Comparison of ENCODE assay signal across 27 cellular contexts in genomic region chr3:162721736-162722135, GRCh38.
DNase-seq lines count a peak whose midpoint lies in the region; ATAC-seq and TF ChIP-seq lines count a peak whose summit lies in the region.
"Had no signal": no experiment of that assay in that cellular context is flagged by ENCODE, and none has a peak within 500 bp of the region (broad histone marks: within the 10 kb centered on the region; RNA-seq: fewer than 3 reads in every experiment).

No MANE protein-coding gene starts in this region.

- no peaks in the 10 kb centered on the region for H3K36me3 ChIP-seq in DND-41 (ENCODE audit: insufficient read depth, low read length)
- H3K36me3 ChIP-seq in Loucy (ENCODE audit: insufficient read depth, low read length): no peaks in the 10 kb centered on the region
- H3K36me3 ChIP-seq in mesenchymal stem cell (ENCODE audit: control insufficient read depth in 1 of 2, insufficient read depth in 2 of 2, low read depth in 1 of 2, low read length in 2 of 2): no peaks in the 10 kb centered on the region
- H3K36me3 ChIP-seq: esophagus squamous epithelium, prostate gland, vagina had no signal

- no peak for DNase-seq in DND-41
- peak; percentile 26 for DNase-seq in epithelial cell of esophagus (ENCODE audit: low read depth)
- DNase-seq in mesenchymal stem cell: peak; percentile 13
- DNase-seq in HuH-7 (ENCODE audit: low spot score): no peak
- DNase-seq: activated CD4-positive, alpha-beta memory T cell treated with anti-CD3 and anti-CD28 coated beads, Interleukin-2, amount 10 ng/mL, durations not matched to agents 7 days and 5 days; activated CD4-positive, alpha-beta T cell treated with anti-CD3 and anti-CD28 coated beads for 1 hour; aorta; cortex of kidney; esophagus squamous epithelium; hippocampal formation; Karpas-422; mammary epithelial cell; NCI-H146; NCI-H2107; NCI-H446 treated with DMSO at 0.1 percent for 48 hours; nucleus accumbens; stimulated activated naive CD8-positive, alpha-beta T cell treated with anti-CD3 and anti-CD28 coated beads, Interleukin-15, amount 100 ng/mL, for 72 hours; T-helper 1 cell had no signal

- no peak overlapping the region for H3K4ac ChIP-seq in mesenchymal stem cell (ENCODE audit: low read depth in 1 of 2, low read length in 2 of 2)

- no peaks in the 10 kb centered on the region for H3K9me2 ChIP-seq in Loucy (replicated peaks; ENCODE audit: low read depth, low read length)

- H2AFZ ChIP-seq in DND-41 (ENCODE audit: low read depth, low read length): peak overlapping the region; percentile 50
- peak overlapping the region; percentile 5; the same call in 1 of the 2 replicates for H2AFZ ChIP-seq in Loucy (ENCODE audit: low read length)
- no peak overlapping the region for H2AFZ ChIP-seq in mesenchymal stem cell (ENCODE audit: low read depth, low read length)

- no CpG with 5 or more reads among the region's 1 CpG for WGBS in mesenchymal stem cell

- no peak overlapping the region for H4K8ac ChIP-seq in mesenchymal stem cell (ENCODE audit: low read length)

- no peak overlapping the region for H3K14ac ChIP-seq in mesenchymal stem cell (ENCODE audit: low read length in 2 of 2)

- H4K91ac ChIP-seq in mesenchymal stem cell (ENCODE audit: low read length): no peak overlapping the region

- H3K79me2 ChIP-seq in DND-41 (ENCODE audit: insufficient read depth, low read length): no peaks in the 10 kb centered on the region
- H3K79me2 ChIP-seq in Loucy (ENCODE audit: insufficient read depth, low read length): no peaks in the 10 kb centered on the region

- no peak overlapping the region for H2BK120ac ChIP-seq in mesenchymal stem cell (ENCODE audit: low read depth, low read length)

- TF ChIP-seq CTCF in DND-41 (IDR thresholded peaks at IDR 0.05; ENCODE audit: borderline replicate concordance, extremely low read depth, low read length, poor library complexity, severe bottlenecking): no peak
- no peak for TF ChIP-seq CTCF in Loucy (conservative IDR thresholded peaks at IDR 0.05; ENCODE audit: low read length)
- no peak for TF ChIP-seq CTCF in epithelial cell of esophagus (IDR thresholded peaks at IDR 0.05; ENCODE audit: insufficient read depth, low read depth, low read length, missing control alignments)

- H3K4me3 ChIP-seq in DND-41 (ENCODE audit: low read depth in 1 of 2, low read length in 2 of 2) (peak overlapping the region in 1 of 2 experiments; percentile 3; a peak in 1 of 4 replicates), Loucy (ENCODE audit: low read length, poor library complexity, severe bottlenecking) (no peak overlapping the region), epithelial cell of esophagus (ENCODE audit: low read length) (no peak overlapping the region), mesenchymal stem cell (ENCODE audit: insufficient read depth in 1 of 2, low read depth in 1 of 2, low read length in 2 of 2) (no peak overlapping the region)
- H3K4me3 ChIP-seq: esophagus squamous epithelium, prostate gland, vagina had no signal

- H2BK5ac ChIP-seq in mesenchymal stem cell (ENCODE audit: low read depth, low read length, poor library complexity, severe bottlenecking): no peak overlapping the region

- ATAC-seq in DND-41 (ENCODE audit: insufficient read depth, low read depth) (no peak), GM21619 (IDR thresholded peaks at IDR 0.05; ENCODE audit: unreplicated experiment) (no peak), HG03108 (IDR thresholded peaks at IDR 0.05; ENCODE audit: unreplicated experiment) (no peak)
- ATAC-seq in activated CD4-positive, CD25-positive, alpha-beta regulatory T cell treated with anti-CD3 and anti-CD28 coated beads, Interleukin-2, amount 50 U/mL, for 24 hours: no peak
- ATAC-seq: activated naive CD4-positive, alpha-beta T cell treated with anti-CD3 and anti-CD28 coated beads, Interleukin-2, amount 50 U/mL, for 72 hours; stimulated activated naive CD8-positive, alpha-beta T cell treated with anti-CD3 and anti-CD28 coated beads, Interleukin-15, amount 100 ng/mL, for 72 hours had no signal

- H3K18ac ChIP-seq in mesenchymal stem cell (ENCODE audit: low read depth in 1 of 2, low read length in 2 of 2): no peak overlapping the region

- H3K9me3 ChIP-seq in DND-41 (ENCODE audit: insufficient read depth, low read length, severe bottlenecking): no peaks in the 10 kb centered on the region
- no peaks in the 10 kb centered on the region for H3K9me3 ChIP-seq in Loucy (ENCODE audit: insufficient read depth, low read depth, low read length)
- no peaks in the 10 kb centered on the region for H3K9me3 ChIP-seq in mesenchymal stem cell (ENCODE audit: control insufficient read depth, low read length)
- H3K9me3 ChIP-seq: esophagus squamous epithelium, prostate gland, vagina had no signal

- H3K4me2 ChIP-seq in DND-41 (ENCODE audit: insufficient read depth, low read length) (peak overlapping the region; percentile 52), Loucy (ENCODE audit: low read depth, low read length, poor library complexity, severe bottlenecking) (no peak overlapping the region), mesenchymal stem cell (ENCODE audit: low read length, poor library complexity, severe bottlenecking) (no peak overlapping the region)

- H3F3A ChIP-seq in Loucy (ENCODE audit: low read depth): no peaks in the 10 kb centered on the region

- H3K27ac ChIP-seq in DND-41 (ENCODE audit: low read length) (peak overlapping the region; percentile 96), mesenchymal stem cell (ENCODE audit: low read length, poor library complexity, severe bottlenecking) (no peak overlapping the region)
- H3K27ac ChIP-seq: 22Rv1, esophagus squamous epithelium, prostate gland, RWPE1, vagina had no signal

- no peak overlapping the region for H2BK15ac ChIP-seq in mesenchymal stem cell (ENCODE audit: low read depth, poor library complexity, severe bottlenecking)

- H2AK5ac ChIP-seq in mesenchymal stem cell (ENCODE audit: low read length, severe bottlenecking): no peak overlapping the region

- no peak overlapping the region for H2BK12ac ChIP-seq in mesenchymal stem cell (ENCODE audit: low read length in 2 of 2)

- no peaks in the 10 kb centered on the region for H3K79me1 ChIP-seq in mesenchymal stem cell (replicated peaks; ENCODE audit: low read length, poor library complexity, severe bottlenecking)

- H3K27me3 ChIP-seq in DND-41 (ENCODE audit: insufficient read depth, low read length, poor library complexity) (no peaks in the 10 kb centered on the region), Loucy (ENCODE audit: insufficient read depth, low read length, poor library complexity, severe bottlenecking) (no peaks in the 10 kb centered on the region), mesenchymal stem cell (ENCODE audit: control insufficient read depth in 1 of 2, insufficient read depth in 1 of 2, low read length in 2 of 2) (no peaks in the 10 kb centered on the region)
- H3K27me3 ChIP-seq: esophagus squamous epithelium, vagina had no signal

- H3K4me1 ChIP-seq in DND-41 (ENCODE audit: insufficient read depth, low read length) (peaks cover 76% of the 10 kb centered on the region), Loucy (ENCODE audit: insufficient read depth, low read length, poor library complexity, severe bottlenecking) (peaks cover 3% of the 10 kb centered on the region), mesenchymal stem cell (ENCODE audit: control insufficient read depth, insufficient read depth, low read depth, low read length) (no peaks in the 10 kb centered on the region)
- H3K4me1 ChIP-seq: esophagus squamous epithelium, prostate gland, vagina had no signal

- H4K20me1 ChIP-seq in DND-41 (ENCODE audit: insufficient read depth, low read length): no peaks in the 10 kb centered on the region
- H4K20me1 ChIP-seq in Loucy (ENCODE audit: insufficient read depth, low read length, poor library complexity, severe bottlenecking): no peaks in the 10 kb centered on the region

- peak overlapping the region; percentile 65 for H3K9ac ChIP-seq in DND-41 (ENCODE audit: low read depth, low read length)
- H3K9ac ChIP-seq in Loucy (ENCODE audit: low read depth, low read length, poor library complexity, severe bottlenecking): no peak overlapping the region
- no peak overlapping the region for H3K9ac ChIP-seq in mesenchymal stem cell (ENCODE audit: low read length)

- no peak overlapping the region for H3K23ac ChIP-seq in mesenchymal stem cell (ENCODE audit: low read length in 2 of 2)

Comparison
In these comparisons a context has a peak if more than half of its experiments do, and no peak if none do; other contexts are left out.
1. DNase-seq: peak in epithelial cell of esophagus (single experiment) and mesenchymal stem cell (single experiment); none in DND-41 (single experiment) and HuH-7 (single experiment).